In the genomic region with DNA sequence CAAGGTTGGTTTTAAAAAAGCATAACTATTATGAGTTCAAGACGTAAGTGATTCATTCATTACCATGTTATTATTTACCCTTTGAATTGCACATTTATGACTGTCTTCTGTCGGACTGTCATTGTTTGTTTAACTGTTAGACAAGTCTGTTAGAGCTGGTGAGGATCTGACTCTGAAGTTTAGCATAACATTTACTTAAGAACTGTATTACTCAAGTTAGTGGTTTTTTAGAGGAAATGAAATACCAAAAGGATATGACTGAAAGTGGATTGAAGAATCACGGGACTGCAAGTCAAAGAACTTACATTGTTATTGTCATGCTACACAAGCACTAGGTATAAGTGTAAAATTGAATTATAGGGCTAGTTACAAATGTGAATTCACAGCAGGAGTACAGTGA, we compare ENCODE assay signal across 9 cellular contexts. TPM values are rescaled to one million over a fixed set of nuclear protein-coding genes. Genes with fewer than 3 reads are reported as not detected.
A peak's percentile ranks its signal among the peaks of the same experiment; 100 is the strongest.
DNase-seq lines count a peak whose midpoint lies in the region; ATAC-seq, FAIRE-seq and TF ChIP-seq lines count a peak whose summit lies in the region.
"Had no signal": no experiment of that assay in that cellular context is flagged by ENCODE, and none has a peak within 500 bp of the region (broad histone marks: within the 10 kb centered on the region; RNA-seq: fewer than 3 reads in every experiment).

No MANE protein-coding gene starts in this region.

- no peak overlapping the region for H2AK5ac ChIP-seq in neuronal stem cell (ENCODE audit: low read depth, low read length)

- H2BK15ac ChIP-seq in neuronal stem cell (ENCODE audit: low read length) = no peak overlapping the region

- peaks cover 37 to 81% of the 10 kb centered on the region in 2 donors for H3K4me1 Mint-ChIP-seq in stimulated activated naive B cell treated with anti-CD40 and anti-IgM and Interleukin-4, amounts not matched to agents 10 μg/mL and 1 μg/mL and 100 μg/mL, for 72 hours

- peak overlapping the region; percentile 42 for H3K27ac ChIP-seq in effector memory CD4-positive, alpha-beta T cell (ENCODE audit: insufficient read depth, low read length, poor library complexity, severe bottlenecking)
- H3K27ac ChIP-seq in neuronal stem cell (replicated peaks; ENCODE audit: low read length) = no peak overlapping the region
- H3K27ac ChIP-seq: VCaP had no signal

- H3K36me3 ChIP-seq in effector memory CD4-positive, alpha-beta T cell (ENCODE audit: control insufficient read depth, insufficient read depth, low read length) = no peaks in the 10 kb centered on the region
- H3K36me3 ChIP-seq in neuronal stem cell (replicated peaks in 1 of 2; ENCODE audit: control insufficient read depth in 2 of 2, insufficient read depth in 2 of 2, low read length in 2 of 2) = peaks cover 0 to 3% of the 10 kb centered on the region in 2 donors

- no peak overlapping the region for H2AFZ ChIP-seq in neuronal stem cell (ENCODE audit: low read length)

- no peak overlapping the region for H3K9ac ChIP-seq in neuronal stem cell (ENCODE audit: low read depth, low read length, poor library complexity)

- peak; percentile 61 for FAIRE-seq in GM12891 (lab: Jason Lieb, UNC)

- H4K91ac ChIP-seq in neuronal stem cell (ENCODE audit: low read depth, low read length, poor library complexity) = no peak overlapping the region

- no peaks in the 10 kb centered on the region for H3K9me3 ChIP-seq in effector memory CD4-positive, alpha-beta T cell (ENCODE audit: control insufficient read depth, low read length)
- H3K9me3 ChIP-seq in neuronal stem cell (replicated peaks in 1 of 2; ENCODE audit: control insufficient read depth in 2 of 2, insufficient read depth in 1 of 2, low read depth in 1 of 2, low read length in 2 of 2) = no peaks in the 10 kb centered on the region

- WGBS in neuronal stem cell (ENCODE audit: extremely low coverage in 2 of 2, insufficient read length in 2 of 2, insufficient replicate concordance in 1 of 2), 2 donors = no CpG with 5 or more reads among the region's 3 CpGs

- H3K4me2 ChIP-seq in neuronal stem cell (ENCODE audit: insufficient read depth, low read length, poor library complexity, severe bottlenecking) = no peak overlapping the region

- H2BK5ac ChIP-seq in neuronal stem cell (ENCODE audit: low read length) = no peak overlapping the region

- H3K4me3 ChIP-seq in effector memory CD4-positive, alpha-beta T cell (ENCODE audit: insufficient read depth, low read depth, low read length, poor library complexity, severe bottlenecking) = peak overlapping the region; percentile 8
- H3K4me3 ChIP-seq in neuronal stem cell (ENCODE audit: low read length in 2 of 2) = no peak overlapping the region

- peaks cover 4% of the 10 kb centered on the region for H3K79me1 ChIP-seq in neuronal stem cell (ENCODE audit: low read depth, low read length)

- H3K27ac Mint-ChIP-seq in stimulated activated naive B cell treated with anti-CD40 and anti-IgM and Interleukin-4, amounts not matched to agents 10 μg/mL and 1 μg/mL and 100 μg/mL, for 72 hours = peak overlapping the region; percentile 92

- no peak overlapping the region for H4K8ac ChIP-seq in neuronal stem cell (ENCODE audit: low read depth, low read length)

- TF ChIP-seq POLR2A in GM12891 (IDR thresholded peaks at IDR 0.05; ENCODE audit: low read depth, low read length) = no peak

- peak overlapping the region; percentile 76 to 99 for H3K4me3 Mint-ChIP-seq in stimulated activated naive B cell treated with anti-CD40 and anti-IgM and Interleukin-4, amounts not matched to agents 10 μg/mL and 1 μg/mL and 100 μg/mL, for 72 hours

- peak; percentile 28 for ATAC-seq in HG02571 (IDR thresholded peaks at IDR 0.05; ENCODE audit: unreplicated experiment)
- ATAC-seq in stimulated activated naive B cell treated with anti-CD40 and anti-IgM and Interleukin-4, amounts not matched to agents 10 μg/mL and 1 μg/mL and 100 μg/mL, for 72 hours (replicated peaks) = peak; percentile 64

- no peak overlapping the region for H3K18ac ChIP-seq in neuronal stem cell (ENCODE audit: low read length)

- H3K23ac ChIP-seq in neuronal stem cell (ENCODE audit: low read depth, low read length, poor library complexity) = no peak overlapping the region

- H3K27me3 Mint-ChIP-seq in stimulated activated naive B cell treated with anti-CD40 and anti-IgM and Interleukin-4, amounts not matched to agents 10 μg/mL and 1 μg/mL and 100 μg/mL, for 72 hours = no peaks in the 10 kb centered on the region

- no peaks in the 10 kb centered on the region for H3K9me3 Mint-ChIP-seq in stimulated activated naive B cell treated with anti-CD40 and anti-IgM and Interleukin-4, amounts not matched to agents 10 μg/mL and 1 μg/mL and 100 μg/mL, for 72 hours

- H2BK120ac ChIP-seq in neuronal stem cell (ENCODE audit: low read depth, low read length) = no peak overlapping the region

- H3K4me1 ChIP-seq in effector memory CD4-positive, alpha-beta T cell (ENCODE audit: control insufficient read depth, insufficient read depth, low read length, poor library complexity, severe bottlenecking) = peaks cover 26% of the 10 kb centered on the region
- peaks cover 0 to 2% of the 10 kb centered on the region in 2 donors for H3K4me1 ChIP-seq in neuronal stem cell (ENCODE audit: control insufficient read depth in 2 of 2, insufficient read depth in 1 of 2, low read depth in 1 of 2, low read length in 2 of 2)

- no peak overlapping the region for H3K4ac ChIP-seq in neuronal stem cell (ENCODE audit: low read length)

- DNase-seq in GM12891 (ENCODE audit: insufficient read length, low spot score) (no peak), MV-4-11 (lab: John Stamatoyannopoulos, UW) (peak; percentile 94), OCI-M1 (lab: John Stamatoyannopoulos, UW) (no peak), nucleus accumbens (lab: John Stamatoyannopoulos, UW) (no peak), neuronal stem cell (ENCODE audit: low spot score) (no peak)
- no peak for DNase-seq in effector memory CD4-positive, alpha-beta T cell
- no peak for DNase-seq in stimulated activated naive B cell treated with anti-CD40 and anti-IgM and Interleukin-4, amounts not matched to agents 10 μg/mL and 1 μg/mL and 100 μg/mL, for 72 hours

- no peaks in the 10 kb centered on the region for H3K27me3 ChIP-seq in effector memory CD4-positive, alpha-beta T cell (replicated peaks; ENCODE audit: control insufficient read depth, insufficient read depth, low read length, poor library complexity, severe bottlenecking)
- no peaks in the 10 kb centered on the region for H3K27me3 ChIP-seq in neuronal stem cell (ENCODE audit: control insufficient read depth in 3 of 3, insufficient read depth in 3 of 3, low read depth in 1 of 3, low read length in 3 of 3)

- H3K36me3 Mint-ChIP-seq in stimulated activated naive B cell treated with anti-CD40 and anti-IgM and Interleukin-4, amounts not matched to agents 10 μg/mL and 1 μg/mL and 100 μg/mL, for 72 hours = peaks cover 2 to 9% of the 10 kb centered on the region in 2 donors

- H3K14ac ChIP-seq in neuronal stem cell (ENCODE audit: low read length) = no peak overlapping the region

- H2BK12ac ChIP-seq in neuronal stem cell (ENCODE audit: low read length) = no peak overlapping the region

TF ChIP-seq in GM12891, 5 proteins besides CTCF, POLR2A, EP300 and RAD21:
- no peak for TF ChIP-seq POLR2AphosphoS5 (IDR thresholded peaks at IDR 0.05; ENCODE audit: low read depth, low read length)
- no peak for TF ChIP-seq TAF1 (IDR thresholded peaks at IDR 0.05; ENCODE audit: low read depth, low read length)
- TF ChIP-seq SPI1 (IDR thresholded peaks at IDR 0.05; ENCODE audit: low read depth, low read length) = peak; percentile 58

RNA-seq across cellular contexts. Expression of gene CSGALNACT2, which starts 2.2 kb away (rescaled TPM):
- 4.2 TPM for polyA plus RNA-seq in GM12891 (2012; ENCODE audit: low read depth, missing spikeins)
- polyA plus RNA-seq in neuronal stem cell (2013, experiment 1 of 2) = 6.7 TPM
- polyA plus RNA-seq in neuronal stem cell (2013, experiment 2 of 2) = 7.4 TPM
